In genomic region chr6:24408719-24409410, GRCh38 we compare ENCODE assay signal across 11 cellular contexts.
DNase-seq lines count a peak whose midpoint lies in the region; ATAC-seq lines count a peak whose summit lies in the region.
"Had no signal": no experiment of that assay in that cellular context is flagged by ENCODE, and none has a peak within 500 bp of the region (broad histone marks: within the 10 kb centered on the region; RNA-seq: fewer than 3 reads in every experiment).

No MANE protein-coding gene starts in this region.

- H3K27ac Mint-ChIP-seq in stimulated activated memory B cell treated with anti-CD40 and anti-IgM and Interleukin-4, amounts not matched to agents 10 μg/mL and 1 μg/mL and 100 μg/mL, for 72 hours, result no peak overlapping the region

- H3K27me3 Mint-ChIP-seq in stimulated activated memory B cell treated with anti-CD40 and anti-IgM and Interleukin-4, amounts not matched to agents 10 μg/mL and 1 μg/mL and 100 μg/mL, for 72 hours, result no peaks in the 10 kb centered on the region

- H3K4me3 Mint-ChIP-seq in stimulated activated memory B cell treated with anti-CD40 and anti-IgM and Interleukin-4, amounts not matched to agents 10 μg/mL and 1 μg/mL and 100 μg/mL, for 72 hours, result no peak overlapping the region

- H3K9me3 Mint-ChIP-seq in stimulated activated memory B cell treated with anti-CD40 and anti-IgM and Interleukin-4, amounts not matched to agents 10 μg/mL and 1 μg/mL and 100 μg/mL, for 72 hours, result no peaks in the 10 kb centered on the region

- H3K4me1 Mint-ChIP-seq in stimulated activated memory B cell treated with anti-CD40 and anti-IgM and Interleukin-4, amounts not matched to agents 10 μg/mL and 1 μg/mL and 100 μg/mL, for 72 hours, result peaks cover 6% of the 10 kb centered on the region

- H3K36me3 Mint-ChIP-seq in stimulated activated memory B cell treated with anti-CD40 and anti-IgM and Interleukin-4, amounts not matched to agents 10 μg/mL and 1 μg/mL and 100 μg/mL, for 72 hours, result peaks cover 24% of the 10 kb centered on the region

- DNase-seq in DMS79 (lab: John Stamatoyannopoulos, UW), result no peak
- DNase-seq in NCI-H1092 (lab: John Stamatoyannopoulos, UW), result no peak
- DNase-seq: C1 segment of cervical spinal cord, hypothalamus, NCI-H146 had no signal

- peak; percentile 81 for ATAC-seq in GM18508 (IDR thresholded peaks at IDR 0.05; ENCODE audit: insufficient read depth, unreplicated experiment)
- peak; percentile 72 for ATAC-seq in GM19467 (IDR thresholded peaks at IDR 0.05; ENCODE audit: unreplicated experiment)
- ATAC-seq in HG02885 (IDR thresholded peaks at IDR 0.05; ENCODE audit: poor library complexity, unreplicated experiment), result peak; percentile 93
- peak; percentile 88 for ATAC-seq in HG03565 (IDR thresholded peaks at IDR 0.05; ENCODE audit: unreplicated experiment)
- no peak for ATAC-seq in stimulated activated memory B cell treated with anti-CD40 and anti-IgM and Interleukin-4, amounts not matched to agents 10 μg/mL and 1 μg/mL and 100 μg/mL, for 72 hours
- no peak for ATAC-seq in GM18873 (IDR thresholded peaks at IDR 0.05; ENCODE audit: low FRiP score, unreplicated experiment)

Comparison
In these comparisons a context has a peak if more than half of its experiments do, and no peak if none do; other contexts are left out.
1. ATAC-seq: peak in GM18508 (single experiment), GM19467 (single experiment), HG02885 (single experiment) and HG03565 (single experiment); none in stimulated activated memory B cell treated with anti-CD40 and anti-IgM and Interleukin-4, amounts not matched to agents 10 μg/mL and 1 μg/mL and 100 μg/mL, for 72 hours (single experiment) and GM18873 (single experiment).